In genomic region chr18:39425172-39425571, GRCh38 we compare ENCODE assay signal across 1 cellular context.
TF ChIP-seq lines count a peak whose summit lies in the region.

No MANE protein-coding gene starts in this region.

TF ChIP-seq in IMR-90, 13 proteins besides CTCF, POLR2A, EP300 and RAD21:
- no peak for TF ChIP-seq CEBPB (IDR thresholded peaks at IDR 0.05; ENCODE audit: low read depth, low read length)
- no peak for TF ChIP-seq CHD1 (IDR thresholded peaks at IDR 0.05; ENCODE audit: low read depth, low read length)
- no peak for TF ChIP-seq BHLHE40 (IDR thresholded peaks at IDR 0.05; ENCODE audit: low read depth, low read length)
- TF ChIP-seq RCOR1 (IDR thresholded peaks at IDR 0.05; ENCODE audit: insufficient replicate concordance, low read length) = no peak
- no peak for TF ChIP-seq RFX5 (IDR thresholded peaks at IDR 0.05; ENCODE audit: low read depth, low read length)
- no peak for TF ChIP-seq NFE2L2 (IDR thresholded peaks at IDR 0.05; ENCODE audit: low read depth, low read length)
- TF ChIP-seq ELK1 (IDR thresholded peaks at IDR 0.05; ENCODE audit: borderline replicate concordance, low read depth, low read length) = no peak
- no peak for TF ChIP-seq FOS (IDR thresholded peaks at IDR 0.05; ENCODE audit: low read depth, low read length)
- no peak for TF ChIP-seq MXI1 (IDR thresholded peaks at IDR 0.05; ENCODE audit: borderline replicate concordance, low read depth, low read length)
- no peak for TF ChIP-seq MAZ (IDR thresholded peaks at IDR 0.05; ENCODE audit: borderline replicate concordance, low read depth, low read length)
- TF ChIP-seq USF2 (IDR thresholded peaks at IDR 0.05; ENCODE audit: low read depth, low read length) = no peak
- no peak for TF ChIP-seq MAFK (IDR thresholded peaks at IDR 0.05; ENCODE audit: low read depth, low read length)
- no peak for TF ChIP-seq SMC3 (IDR thresholded peaks at IDR 0.05; ENCODE audit: low read depth, low read length)
